In genomic region chr1:19353596-19353995, GRCh38 we compare ENCODE assay signal across 15 cellular contexts. TPM values are rescaled to one million over a fixed set of nuclear protein-coding genes. Genes with fewer than 3 reads are reported as not detected.
DNase-seq lines count a peak whose midpoint lies in the region; ATAC-seq and TF ChIP-seq lines count a peak whose summit lies in the region.
"Had no signal": no experiment of that assay in that cellular context is flagged by ENCODE, and none has a peak within 500 bp of the region (broad histone marks: within the 10 kb centered on the region; RNA-seq: fewer than 3 reads in every experiment).

No MANE protein-coding gene starts in this region.

- no peaks in the 10 kb centered on the region for H3K9me3 Mint-ChIP-seq in activated CD8-positive, alpha-beta memory T cell treated with anti-CD3 and anti-CD28 coated beads, Interleukin-2, amount 10 ng/mL, durations not matched to agents 7 days and 5 days (ENCODE audit: low read depth)
- no peaks in the 10 kb centered on the region for H3K9me3 Mint-ChIP-seq in stimulated activated naive B cell treated with anti-CD40 and anti-IgM and Interleukin-4, amounts not matched to agents 10 μg/mL and 1 μg/mL and 100 μg/mL, for 72 hours
- H3K9me3 Mint-ChIP-seq: naive B cell had no signal

- peaks cover 4% of the 10 kb centered on the region for H3K4me1 Mint-ChIP-seq in activated CD8-positive, alpha-beta memory T cell treated with anti-CD3 and anti-CD28 coated beads, Interleukin-2, amount 10 ng/mL, durations not matched to agents 7 days and 5 days
- peaks cover 5 to 17% of the 10 kb centered on the region in 2 donors for H3K4me1 Mint-ChIP-seq in stimulated activated naive B cell treated with anti-CD40 and anti-IgM and Interleukin-4, amounts not matched to agents 10 μg/mL and 1 μg/mL and 100 μg/mL, for 72 hours

- ATAC-seq in activated CD8-positive, alpha-beta memory T cell treated with anti-CD3 and anti-CD28 coated beads, Interleukin-2, amount 10 ng/mL, durations not matched to agents 7 days and 5 days: no peak
- ATAC-seq in esophagus mucosa (peak; percentile 84), left lung (no peak), omental fat pad (ENCODE audit: low FRiP score) (no peak)
- no peak for ATAC-seq in stimulated activated naive B cell treated with anti-CD40 and anti-IgM and Interleukin-4, amounts not matched to agents 10 μg/mL and 1 μg/mL and 100 μg/mL, for 72 hours (replicated peaks)

- peak overlapping the region; percentile 16 for H3K27ac Mint-ChIP-seq in activated CD8-positive, alpha-beta memory T cell treated with anti-CD3 and anti-CD28 coated beads, Interleukin-2, amount 10 ng/mL, durations not matched to agents 7 days and 5 days
- peak overlapping the region; percentile 52 for H3K27ac Mint-ChIP-seq in stimulated activated naive B cell treated with anti-CD40 and anti-IgM and Interleukin-4, amounts not matched to agents 10 μg/mL and 1 μg/mL and 100 μg/mL, for 72 hours

- H3K27me3 ChIP-seq in right atrium auricular region (no peaks in the 10 kb centered on the region), left lung (no peaks in the 10 kb centered on the region)
- H3K27me3 ChIP-seq: dorsolateral prefrontal cortex, testis had no signal

- no peak overlapping the region for H3K4me3 Mint-ChIP-seq in activated CD8-positive, alpha-beta memory T cell treated with anti-CD3 and anti-CD28 coated beads, Interleukin-2, amount 10 ng/mL, durations not matched to agents 7 days and 5 days
- no peak overlapping the region for H3K4me3 Mint-ChIP-seq in stimulated activated naive B cell treated with anti-CD40 and anti-IgM and Interleukin-4, amounts not matched to agents 10 μg/mL and 1 μg/mL and 100 μg/mL, for 72 hours
- H3K4me3 Mint-ChIP-seq: naive B cell had no signal

- H3K27me3 Mint-ChIP-seq in activated CD8-positive, alpha-beta memory T cell treated with anti-CD3 and anti-CD28 coated beads, Interleukin-2, amount 10 ng/mL, durations not matched to agents 7 days and 5 days: no peaks in the 10 kb centered on the region
- H3K27me3 Mint-ChIP-seq in stimulated activated naive B cell treated with anti-CD40 and anti-IgM and Interleukin-4, amounts not matched to agents 10 μg/mL and 1 μg/mL and 100 μg/mL, for 72 hours: no peaks in the 10 kb centered on the region
- H3K27me3 Mint-ChIP-seq: naive B cell had no signal

- intact Hi-C loops in left lung (cut with DNase I): no loop called here

- no peak for DNase-seq in activated CD8-positive, alpha-beta memory T cell treated with anti-CD3 and anti-CD28 coated beads, Interleukin-2, amount 10 ng/mL, durations not matched to agents 7 days and 5 days
- DNase-seq in activated CD8-positive, alpha-beta memory T cell treated with anti-CD3 and anti-CD28 coated beads, Interleukin-2, amount 50 U/mL, for 4 hours: no peak
- DNase-seq in NCI-H2196 (lab: John Stamatoyannopoulos, UW; ENCODE audit: unreplicated experiment) (peak; percentile 83), right atrium auricular region (ENCODE audit: low spot score) (no peak), left lung (no peak), omental fat pad (ENCODE audit: low spot score) (no peak)
- DNase-seq in stimulated activated naive B cell treated with anti-CD40 and anti-IgM and Interleukin-4, amounts not matched to agents 10 μg/mL and 1 μg/mL and 100 μg/mL, for 72 hours: no peak
- DNase-seq: dorsolateral prefrontal cortex, foreskin melanocyte, naive B cell, SHP77, testis had no signal

- H3K4me3 ChIP-seq in right atrium auricular region: no peak overlapping the region
- H3K4me3 ChIP-seq in left lung: no peak overlapping the region
- H3K4me3 ChIP-seq: dorsolateral prefrontal cortex, testis had no signal

- peaks cover 22% of the 10 kb centered on the region for H3K36me3 Mint-ChIP-seq in activated CD8-positive, alpha-beta memory T cell treated with anti-CD3 and anti-CD28 coated beads, Interleukin-2, amount 10 ng/mL, durations not matched to agents 7 days and 5 days
- peaks cover 37 to 60% of the 10 kb centered on the region in 2 donors for H3K36me3 Mint-ChIP-seq in stimulated activated naive B cell treated with anti-CD40 and anti-IgM and Interleukin-4, amounts not matched to agents 10 μg/mL and 1 μg/mL and 100 μg/mL, for 72 hours

- H3K4me1 ChIP-seq in right atrium auricular region: no peaks in the 10 kb centered on the region
- peaks cover 0 to 10% of the 10 kb centered on the region in 2 donors for H3K4me1 ChIP-seq in left lung
- H3K4me1 ChIP-seq: Caco-2 had no signal

- H3K27ac ChIP-seq in right atrium auricular region: no peak overlapping the region
- no peak overlapping the region for H3K27ac ChIP-seq in left lung
- H3K27ac ChIP-seq: KMS-11, testis had no signal

- H3K9me3 ChIP-seq in right atrium auricular region (no peaks in the 10 kb centered on the region), left lung (no peaks in the 10 kb centered on the region)
- H3K9me3 ChIP-seq: Caco-2, testis had no signal

- CTCF ChIA-PET in activated CD8-positive, alpha-beta memory T cell treated with anti-CD3 and anti-CD28 coated beads, Interleukin-2, amount 10 ng/mL, durations not matched to agents 7 days and 5 days (lab: Charles Lee): interaction anchor here (1.2 to 2.0 kb wide), 2 partner anchors 10 to 12 kb away, joined by 3 to 7 read pairs; no protein-coding TSS in a partner anchor

- TF ChIP-seq CTCF in right atrium auricular region (IDR thresholded peaks at IDR 0.05) (no peak), left lung (IDR thresholded peaks at IDR 0.05) (no peak), omental fat pad (IDR thresholded peaks at IDR 0.05) (no peak)

- H3K36me3 ChIP-seq in right atrium auricular region (peaks cover 68% of the 10 kb centered on the region), left lung (peaks cover 0 to 93% of the 10 kb centered on the region in 2 donors)

RNA-seq across cellular contexts. Expression of gene SLC66A1, which starts 41.5 kb away (rescaled TPM):
- total RNA-seq in activated CD8-positive, alpha-beta memory T cell treated with anti-CD3 and anti-CD28 coated beads, Interleukin-2, amount 10 ng/mL, durations not matched to agents 7 days and 5 days: 1 to 10 TPM; 8.0 to 8.6 TPM
- total RNA-seq in esophagus mucosa (6.9 TPM), right atrium auricular region (1 to 10 TPM; 6.8 to 9.7 TPM), left lung (10 to 100 TPM; 16.4 to 21.1 TPM), omental fat pad (10 to 100 TPM in 3 of 4 donors, 1 to 10 TPM in 1; 9.6 to 21.1 (median 13.6) TPM)

RNA-seq across cellular contexts. Expression of gene AKR7A2, which starts 41.7 kb away (rescaled TPM):
- total RNA-seq in activated CD8-positive, alpha-beta memory T cell treated with anti-CD3 and anti-CD28 coated beads, Interleukin-2, amount 10 ng/mL, durations not matched to agents 7 days and 5 days: 10 to 100 TPM; 47.4 to 48.0 TPM
- total RNA-seq in esophagus mucosa: 50.2 TPM
- 10 to 100 TPM; 51.1 to 69.3 TPM for total RNA-seq in right atrium auricular region
- total RNA-seq in left lung: 10 to 100 TPM; 43.2 to 62.8 TPM
- total RNA-seq in omental fat pad: 10 to 100 TPM; 51.6 to 73.6 (median 59.0) TPM
